In the genomic region with DNA sequence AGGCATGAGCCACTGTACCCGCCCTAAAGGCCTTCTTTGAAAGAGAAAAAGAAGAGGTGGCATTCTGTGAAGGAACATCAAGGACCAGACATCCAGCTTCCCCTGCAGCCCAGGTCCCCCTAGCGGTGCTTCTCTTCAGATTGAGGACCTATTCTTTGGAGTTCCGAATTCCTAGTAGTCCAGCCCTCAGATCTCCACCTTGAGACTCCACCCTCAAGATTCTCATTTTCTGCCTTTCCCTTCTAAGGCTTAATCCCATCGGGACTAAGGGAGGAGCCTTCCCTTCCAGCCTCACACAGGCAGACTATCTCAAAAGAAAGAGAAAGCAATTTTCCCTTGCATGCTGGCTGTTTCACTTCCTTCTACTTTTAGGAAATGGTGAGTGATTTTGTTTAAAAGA, we compare ENCODE assay signal across 1 cellular context.
TF ChIP-seq lines count a peak whose summit lies in the region.

No MANE protein-coding gene starts in this region.

TF ChIP-seq in GM23338, 12 proteins besides CTCF, POLR2A, EP300 and RAD21 (continued from another document):
- TF ChIP-seq, protein P1, sequence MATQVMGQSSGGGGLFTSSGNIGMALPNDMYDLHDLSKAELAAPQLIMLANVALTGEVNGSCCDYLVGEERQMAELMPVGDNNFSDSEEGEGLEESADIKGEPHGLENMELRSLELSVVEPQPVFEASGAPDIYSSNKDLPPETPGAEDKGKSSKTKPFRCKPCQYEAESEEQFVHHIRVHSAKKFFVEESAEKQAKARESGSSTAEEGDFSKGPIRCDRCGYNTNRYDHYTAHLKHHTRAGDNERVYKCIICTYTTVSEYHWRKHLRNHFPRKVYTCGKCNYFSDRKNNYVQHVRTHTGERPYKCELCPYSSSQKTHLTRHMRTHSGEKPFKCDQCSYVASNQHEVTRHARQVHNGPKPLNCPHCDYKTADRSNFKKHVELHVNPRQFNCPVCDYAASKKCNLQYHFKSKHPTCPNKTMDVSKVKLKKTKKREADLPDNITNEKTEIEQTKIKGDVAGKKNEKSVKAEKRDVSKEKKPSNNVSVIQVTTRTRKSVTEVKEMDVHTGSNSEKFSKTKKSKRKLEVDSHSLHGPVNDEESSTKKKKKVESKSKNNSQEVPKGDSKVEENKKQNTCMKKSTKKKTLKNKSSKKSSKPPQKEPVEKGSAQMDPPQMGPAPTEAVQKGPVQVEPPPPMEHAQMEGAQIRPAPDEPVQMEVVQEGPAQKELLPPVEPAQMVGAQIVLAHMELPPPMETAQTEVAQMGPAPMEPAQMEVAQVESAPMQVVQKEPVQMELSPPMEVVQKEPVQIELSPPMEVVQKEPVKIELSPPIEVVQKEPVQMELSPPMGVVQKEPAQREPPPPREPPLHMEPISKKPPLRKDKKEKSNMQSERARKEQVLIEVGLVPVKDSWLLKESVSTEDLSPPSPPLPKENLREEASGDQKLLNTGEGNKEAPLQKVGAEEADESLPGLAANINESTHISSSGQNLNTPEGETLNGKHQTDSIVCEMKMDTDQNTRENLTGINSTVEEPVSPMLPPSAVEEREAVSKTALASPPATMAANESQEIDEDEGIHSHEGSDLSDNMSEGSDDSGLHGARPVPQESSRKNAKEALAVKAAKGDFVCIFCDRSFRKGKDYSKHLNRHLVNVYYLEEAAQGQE (IDR thresholded peaks at IDR 0.05; ENCODE audit: unreplicated experiment): no peak
TF ChIP-seq in GM23338: peak in this region for 1.
